In the genomic region with DNA sequence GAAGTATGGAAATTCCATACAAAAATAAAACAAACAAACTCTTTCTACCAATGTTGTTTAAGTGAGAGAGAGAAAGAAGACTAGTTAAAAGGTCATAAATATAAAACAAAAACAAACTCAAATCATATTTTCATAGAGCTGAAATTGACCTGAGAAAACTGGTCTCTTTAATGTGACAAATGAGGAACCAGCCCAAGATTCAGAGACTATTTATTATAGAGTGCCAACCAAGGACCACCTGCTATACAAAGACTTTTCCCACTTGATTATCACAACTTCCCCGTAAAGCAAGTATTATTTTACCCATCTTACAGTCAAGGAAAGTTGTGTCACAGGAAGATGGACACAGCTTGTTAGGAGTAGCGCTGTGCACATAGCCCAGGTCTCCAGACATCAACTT, we compare ENCODE assay signal across 16 cellular contexts. TPM values are rescaled to one million over a fixed set of nuclear protein-coding genes. Genes with fewer than 3 reads are reported as not detected.
DNase-seq lines count a peak whose midpoint lies in the region; ATAC-seq and TF ChIP-seq lines count a peak whose summit lies in the region.
"Had no signal": no experiment of that assay in that cellular context is flagged by ENCODE, and none has a peak within 500 bp of the region (broad histone marks: within the 10 kb centered on the region; RNA-seq: fewer than 3 reads in every experiment).

No MANE protein-coding gene starts in this region.

- peaks cover 82% of the 10 kb centered on the region for H3K36me3 Mint-ChIP-seq in activated CD4-positive, alpha-beta memory T cell treated with anti-CD3 and anti-CD28 coated beads, Interleukin-2, amount 10 ng/mL, durations not matched to agents 7 days and 5 days (ENCODE audit: low read depth)
- H3K36me3 Mint-ChIP-seq in natural killer cell, result peaks cover 11% of the 10 kb centered on the region

- no peaks in the 10 kb centered on the region for H3K27me3 ChIP-seq in HL-60 (ENCODE audit: insufficient read depth, poor library complexity, severe bottlenecking)
- H3K27me3 ChIP-seq: tibial artery had no signal

- peak overlapping the region; percentile 58 for H3K27ac ChIP-seq in HL-60 (replicated peaks)
- H3K27ac ChIP-seq: KMS-11, RWPE1, tibial artery, VCaP had no signal

- ATAC-seq in natural killer cell (no peak), GM19397 (IDR thresholded peaks at IDR 0.05; ENCODE audit: unreplicated experiment) (no peak)
- ATAC-seq: right cardiac atrium had no signal

- H3K9me3 Mint-ChIP-seq in activated CD4-positive, alpha-beta memory T cell treated with anti-CD3 and anti-CD28 coated beads, Interleukin-2, amount 10 ng/mL, durations not matched to agents 7 days and 5 days, result peaks cover 7% of the 10 kb centered on the region
- H3K9me3 Mint-ChIP-seq in natural killer cell, result no peaks in the 10 kb centered on the region
- H3K9me3 Mint-ChIP-seq: HFFc6 had no signal

- POLR2A ChIA-PET in activated CD4-positive, alpha-beta memory T cell treated with anti-CD3 and anti-CD28 coated beads, Interleukin-2, amount 10 ng/mL, durations not matched to agents 7 days and 5 days (lab: Charles Lee), result interaction anchor here (0.7 to 9.6 kb wide), 15 partner anchors 10 to 202 kb away, joined by 3 to 280 read pairs (median 4); a partner anchor contains a TSS

- peak overlapping the region; percentile 96 for H3K27ac Mint-ChIP-seq in activated CD4-positive, alpha-beta memory T cell treated with anti-CD3 and anti-CD28 coated beads, Interleukin-2, amount 10 ng/mL, durations not matched to agents 7 days and 5 days
- peak overlapping the region; percentile 94 to 97 for H3K27ac Mint-ChIP-seq in natural killer cell
- H3K27ac Mint-ChIP-seq: HFFc6 had no signal

- intact Hi-C loops in natural killer cell (cut with micrococcal nuclease), result no loop called here

- TF ChIP-seq CTCF in HL-60 (IDR thresholded peaks at IDR 0.05; ENCODE audit: insufficient read depth, low read length) (no peak), natural killer cell (IDR thresholded peaks at IDR 0.05) (no peak)

- H3K4me3 Mint-ChIP-seq in activated CD4-positive, alpha-beta memory T cell treated with anti-CD3 and anti-CD28 coated beads, Interleukin-2, amount 10 ng/mL, durations not matched to agents 7 days and 5 days, result peak overlapping the region; percentile 46
- peak overlapping the region; percentile 74 for H3K4me3 Mint-ChIP-seq in natural killer cell
- H3K4me3 Mint-ChIP-seq: HFFc6 had no signal

- DNase-seq in SIG-M5 treated with dmso at 0.1 percent for 504 hours (lab: John Stamatoyannopoulos, UW; ENCODE audit: unreplicated experiment) (peak; percentile 44), SIG-M5 (lab: John Stamatoyannopoulos, UW) (no peak), HL-60 (ENCODE audit: low read depth in 1 of 2, low spot score in 1 of 2) (no peak), natural killer cell (no peak), NCI-H2107 treated with DMSO at 0.1 percent for 48 hours (lab: John Stamatoyannopoulos, UW; ENCODE audit: unreplicated experiment) (no peak), NCI-H146 treated with DMSO at 0.1 percent for 48 hours (lab: John Stamatoyannopoulos, UW; ENCODE audit: unreplicated experiment) (no peak)
- no peak for DNase-seq in activated CD4-positive, alpha-beta memory T cell treated with anti-CD3 and anti-CD28 coated beads, Interleukin-2, amount 10 ng/mL, durations not matched to agents 7 days and 5 days
- DNase-seq: activated gamma-delta T cell treated with Interleukin-2 at 50 U/mL for 16 hours, HFFc6, NCI-H345, right cardiac atrium, tibial artery had no signal

- H3K4me1 Mint-ChIP-seq in activated CD4-positive, alpha-beta memory T cell treated with anti-CD3 and anti-CD28 coated beads, Interleukin-2, amount 10 ng/mL, durations not matched to agents 7 days and 5 days, result peaks cover 98% of the 10 kb centered on the region
- peaks cover 95 to 99% of the 10 kb centered on the region in 2 donors for H3K4me1 Mint-ChIP-seq in natural killer cell

- no peaks in the 10 kb centered on the region for H3K27me3 Mint-ChIP-seq in activated CD4-positive, alpha-beta memory T cell treated with anti-CD3 and anti-CD28 coated beads, Interleukin-2, amount 10 ng/mL, durations not matched to agents 7 days and 5 days
- H3K27me3 Mint-ChIP-seq in natural killer cell (ENCODE audit: low read depth in 2 of 2), result no peaks in the 10 kb centered on the region

- H3K4me3 ChIP-seq in HL-60 (replicated peaks; ENCODE audit: insufficient read depth, low read length), result no peak overlapping the region
- H3K4me3 ChIP-seq: tibial artery had no signal

- CTCF ChIA-PET in activated CD4-positive, alpha-beta memory T cell treated with anti-CD3 and anti-CD28 coated beads, Interleukin-2, amount 10 ng/mL, durations not matched to agents 7 days and 5 days (lab: Charles Lee), result interaction anchor here (1.2 to 6.7 kb wide), 2 partner anchors 11 kb away, joined by 3 to 73 read pairs; a partner anchor contains a TSS

RNA-seq across cellular contexts. Expression of a gene that starts 13.3 kb away (rescaled TPM):
- 100 to 1,000 TPM; 214 to 246 TPM for total RNA-seq in activated CD4-positive, alpha-beta memory T cell treated with anti-CD3 and anti-CD28 coated beads, Interleukin-2, amount 10 ng/mL, durations not matched to agents 7 days and 5 days
- 100 to 1,000 TPM; 252 to 376 (median 311) TPM for total RNA-seq in natural killer cell
